ENCODE assay signal across 1 cellular context in genomic region chr7:130735273-130735716, GRCh38.
TF ChIP-seq lines count a peak whose summit lies in the region.

No MANE protein-coding gene starts in this region.

TF ChIP-seq in HepG2, 621 proteins besides CTCF, POLR2A, EP300 and RAD21:
- TF ChIP-seq CBX2 (IDR thresholded peaks at IDR 0.05; ENCODE audit: low read depth, low read length) = peak; percentile 96
- no peak for TF ChIP-seq CBX2 (CRISPR knock-in tag; IDR thresholded peaks at IDR 0.05; ENCODE audit: low read depth)
- TF ChIP-seq ZNF142 (CRISPR knock-in tag; IDR thresholded peaks at IDR 0.05) = no peak
